ENCODE assay signal across 13 cellular contexts in the genomic region with DNA sequence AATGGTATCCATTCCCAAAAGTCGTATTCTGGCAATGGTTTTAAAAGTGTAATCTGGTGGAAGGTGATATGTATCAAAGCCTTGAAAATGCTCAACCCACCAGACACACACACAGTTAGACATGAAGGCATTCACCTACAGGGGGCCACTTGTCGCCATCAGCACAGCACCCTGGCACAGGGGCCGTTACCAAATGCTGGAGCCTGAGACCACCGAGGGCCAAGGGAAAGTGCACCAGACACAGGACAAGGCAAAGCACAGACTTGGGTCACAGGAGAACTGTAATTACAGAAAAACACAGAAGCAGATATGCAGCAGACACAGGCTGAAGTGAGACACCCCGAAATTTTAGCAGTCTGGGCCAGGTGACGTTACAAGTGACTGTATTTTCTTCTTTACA. TPM values are rescaled to one million over a fixed set of nuclear protein-coding genes. Genes with fewer than 3 reads are reported as not detected.
DNase-seq lines count a peak whose midpoint lies in the region; ATAC-seq, FAIRE-seq and TF ChIP-seq lines count a peak whose summit lies in the region.
"Had no signal": no experiment of that assay in that cellular context is flagged by ENCODE, and none has a peak within 500 bp of the region (broad histone marks: within the 10 kb centered on the region; RNA-seq: fewer than 3 reads in every experiment).

No MANE protein-coding gene starts in this region.

- no peak for TF ChIP-seq RAD21 in HepG2 (CRISPR knock-in tag; IDR thresholded peaks at IDR 0.05)

- no peaks in the 10 kb centered on the region for H3K4me1 Mint-ChIP-seq in chondrocyte (ENCODE audit: low read depth)

- no peak for FAIRE-seq in HepG2 (lab: Jason Lieb, UNC)
- FAIRE-seq: H54 had no signal

- H3K4me2 ChIP-seq in HepG2 (ENCODE audit: low read depth, low read length) = no peak overlapping the region

- CTCF ChIA-PET in HepG2 (lab: Yijun Ruan, JAX; ENCODE audit: low intra/inter-chr PET ratio, low total read pairs) = no interaction called here

- POLR2A ChIA-PET in HepG2 (lab: Yijun Ruan, JAX) = no interaction called here

- peaks cover 86% of the 10 kb centered on the region for H3K79me2 ChIP-seq in HepG2 (ENCODE audit: insufficient read depth, low read length)

- TF ChIP-seq POLR2A in HepG2 (IDR thresholded peaks at IDR 0.05; ENCODE audit: insufficient read depth in 1 of 2, low read depth in 2 of 2, low read length in 2 of 2) = no peak
- no peak for TF ChIP-seq POLR2A in right lobe of liver (IDR thresholded peaks at IDR 0.05)

- H3K4me3 Mint-ChIP-seq in chondrocyte (ENCODE audit: unreplicated experiment) = no peak overlapping the region

- peaks cover 48% of the 10 kb centered on the region; the same call in 1 of the 2 replicates for H4K20me1 ChIP-seq in HepG2 (ENCODE audit: insufficient read depth, low read length)

- TF ChIP-seq CTCF in HepG2 (CRISPR knock-in tag; IDR thresholded peaks at IDR 0.05) (0 out of 2 replicates have a peak, but pooled peaks have one; percentile 8), right lobe of liver (IDR thresholded peaks at IDR 0.05) (no peak), chondrocyte (IDR thresholded peaks at IDR 0.05) (no peak), left ventricle myocardium inferior (IDR thresholded peaks at IDR 0.05; ENCODE audit: borderline replicate concordance) (no peak)

- DNase-seq in HepG2 (ENCODE audit: low spot score) (no peak), right lobe of liver (no peak), chondrocyte (ENCODE audit: low spot score) (peak; percentile 50), sciatic nerve (ENCODE audit: low spot score) (peak; percentile 28), left ventricle myocardium inferior (no peak), hippocampal formation (lab: John Stamatoyannopoulos, UW) (no peak)
- DNase-seq: ACHN; CD4-positive, CD25-positive, alpha-beta regulatory T cell; DMS 273 treated with DMSO at 0.1 percent for 48 hours; GM23248 had no signal

- H3K27me3 ChIP-seq in HepG2 (ENCODE audit: control insufficient read depth in 1 of 2, insufficient read depth in 2 of 2, low read length in 2 of 2) (no peaks in the 10 kb centered on the region), right lobe of liver (no peaks in the 10 kb centered on the region), left ventricle myocardium inferior (ENCODE audit: low read depth) (no peaks in the 10 kb centered on the region)
- H3K27me3 ChIP-seq: BLaER1 treated with 17β-estradiol and CSF1 and Interleukin-3, amounts not matched to agents 10 nM and 100 nM had no signal

- no TSS peak for BruUV-seq in HepG2 (replicated peaks; lab: Mats Ljungman, UMichigan)

- in situ Hi-C loops in HepG2 (cut with HindIII; ENCODE audit: extremely low pct_ligation_motif_present, low pct_unique_long_range_greater_than_20kb) = no loop called here

- no peak overlapping the region for H3K4me3 ChIP-seq in HepG2 (replicated peaks in 1 of 3; ENCODE audit: insufficient read depth in 1 of 3, low read depth in 2 of 3, low read length in 3 of 3)
- no peak overlapping the region for H3K4me3 ChIP-seq in right lobe of liver
- H3K4me3 ChIP-seq in left ventricle myocardium inferior = no peak overlapping the region
- H3K4me3 ChIP-seq: BLaER1 treated with 17β-estradiol and CSF1 and Interleukin-3, amounts not matched to agents 10 nM and 100 nM; GM23248 had no signal

- no peak overlapping the region for H3K9ac ChIP-seq in HepG2 (ENCODE audit: insufficient read depth, low read depth, low read length)
- H3K9ac ChIP-seq: GM23248 had no signal

- intact Hi-C loops in HepG2 (cut with micrococcal nuclease; ENCODE audit: unreplicated experiment) = no loop called here
- intact Hi-C loops in right lobe of liver (cut with DNase I) = no loop called here
- intact Hi-C loops in sciatic nerve (cut with DNase I) = no loop called here
- intact Hi-C loops in left ventricle myocardium inferior (cut with micrococcal nuclease) = no loop called here

- no peak overlapping the region for H2AFZ ChIP-seq in HepG2 (ENCODE audit: low read length)
- H2AFZ ChIP-seq: GM23248 had no signal

- ATAC-seq in HepG2 (no peak), right lobe of liver (no peak), sciatic nerve (no peak), HG03432 (IDR thresholded peaks at IDR 0.05; ENCODE audit: unreplicated experiment) (no peak)

- H3K9me3 ChIP-seq in HepG2 (ENCODE audit: low read length) = no peaks in the 10 kb centered on the region
- H3K9me3 ChIP-seq in right lobe of liver = no peaks in the 10 kb centered on the region
- no peaks in the 10 kb centered on the region for H3K9me3 ChIP-seq in left ventricle myocardium inferior (replicated peaks)

- H3K27ac Mint-ChIP-seq in chondrocyte (ENCODE audit: unreplicated experiment) = no peak overlapping the region

- H3K27ac ChIP-seq in HepG2 (ENCODE audit: extremely low read length, insufficient read depth, low read length) (no peak overlapping the region), right lobe of liver (no peak overlapping the region), left ventricle myocardium inferior (replicated peaks) (no peak overlapping the region)
- H3K27ac ChIP-seq: BLaER1 treated with 17β-estradiol and CSF1 and Interleukin-3, amounts not matched to agents 10 nM and 100 nM; GM23248 had no signal

- no peaks in the 10 kb centered on the region for H3K9me3 Mint-ChIP-seq in chondrocyte (ENCODE audit: low read depth)
- H3K9me3 Mint-ChIP-seq: CD4-positive, CD25-positive, alpha-beta regulatory T cell had no signal

- no peaks in the 10 kb centered on the region for H3K36me3 Mint-ChIP-seq in chondrocyte (ENCODE audit: low read depth)
- H3K36me3 Mint-ChIP-seq: CD4-positive, CD25-positive, alpha-beta regulatory T cell had no signal

- no peaks in the 10 kb centered on the region for H3K27me3 Mint-ChIP-seq in chondrocyte (ENCODE audit: low read depth)
- H3K27me3 Mint-ChIP-seq: CD4-positive, CD25-positive, alpha-beta regulatory T cell had no signal

- no peak for TF ChIP-seq EP300 in HepG2 (IDR thresholded peaks at IDR 0.05; ENCODE audit: low read depth in 2 of 2, low read length in 2 of 2)
- TF ChIP-seq EP300 in HepG2 (CRISPR knock-in tag; IDR thresholded peaks at IDR 0.05; ENCODE audit: borderline replicate concordance) = no peak

- H3K4me1 ChIP-seq in HepG2 (ENCODE audit: insufficient read depth, low read length) (peaks cover 6% of the 10 kb centered on the region), right lobe of liver (no peaks in the 10 kb centered on the region), left ventricle myocardium inferior (peaks cover 13% of the 10 kb centered on the region)

- WGBS in HepG2 (ENCODE audit: low lambda C conversion rate) = 96% methylated on average over 6 of the region's 6 CpGs
- 92% methylated on average over 4 of the region's 6 CpGs for WGBS in right lobe of liver (ENCODE audit: insufficient coverage, low coverage, low lambda C conversion rate, missing lambda C conversion rate)

- H3K36me3 ChIP-seq in HepG2 (replicated peaks in 1 of 2; ENCODE audit: control insufficient read depth in 1 of 2, insufficient read depth in 2 of 2, low read length in 2 of 2) (peaks cover 23 to 54% of the 10 kb centered on the region in 2 experiments), right lobe of liver (no peaks in the 10 kb centered on the region), left ventricle myocardium inferior (no peaks in the 10 kb centered on the region)

TF ChIP-seq in HepG2, 621 proteins besides CTCF, POLR2A, EP300 and RAD21:
- TF ChIP-seq SP2 (CRISPR knock-in tag; IDR thresholded peaks at IDR 0.05) (no peak), ATF3 (CRISPR knock-in tag; IDR thresholded peaks at IDR 0.05) (0 out of 2 replicates have a peak, but pooled peaks have one; percentile 30)

RNA-seq across cellular contexts. Expression of gene TAF4, which starts 9.3 kb away (rescaled TPM):
- total RNA-seq in HepG2 (2016; rRNA removed; fragmentation: Illumina TruSeq; extraction: Trizol) = 12.0 and 12.2 TPM in 2 replicates
- 13.2 and 13.9 TPM in 2 replicates for total RNA-seq in HepG2 (2016; cell fraction: cytosol; rRNA removed; fragmentation: Illumina TruSeq; extraction: Trizol; ENCODE audit: low read depth)
- 10.5 and 10.7 TPM in 2 replicates for total RNA-seq in HepG2 (2016; cell fraction: insoluble cytoplasmic fraction; rRNA removed; fragmentation: Illumina TruSeq; extraction: Trizol)
- 14.0 and 18.0 TPM in 2 replicates for total RNA-seq in HepG2 (2016; cell fraction: membrane; rRNA removed; fragmentation: Illumina TruSeq; extraction: Trizol)
- total RNA-seq in HepG2 (2016; cell fraction: nucleus; rRNA removed; fragmentation: Illumina TruSeq; extraction: Trizol) = 14.1 and 16.1 TPM in 2 replicates
- 5.9 and 6.6 TPM in 2 replicates for polyA plus RNA-seq in HepG2 (2011; rRNA removed)
- polyA plus RNA-seq in HepG2 (2011; cell fraction: cytosol; rRNA removed) = 5.5 and 6.6 TPM in 2 replicates
- 27.0 and 32.1 TPM in 2 replicates for polyA plus RNA-seq in HepG2 (2011; cell fraction: nucleus; rRNA removed)
- 18.4 and 21.6 TPM in 2 replicates for polyA plus RNA-seq in HepG2 (2012)
- 2.0 and 2.2 TPM in 2 replicates for polyA plus RNA-seq in HepG2 (2016; cell fraction: cytosol; fragmentation: Illumina TruSeq; extraction: Trizol; ENCODE audit: low read depth)
- 19.2 and 31.8 TPM in 2 replicates for polyA plus RNA-seq in HepG2 (2016; cell fraction: insoluble cytoplasmic fraction; fragmentation: Illumina TruSeq; extraction: Trizol; ENCODE audit: low read depth)
- polyA plus RNA-seq in HepG2 (2016; cell fraction: membrane; fragmentation: Illumina TruSeq; extraction: Trizol; ENCODE audit: low read depth) = 8.0 and 10.2 TPM in 2 replicates
- 44.2 and 48.9 TPM in 2 replicates for polyA plus RNA-seq in HepG2 (2016; cell fraction: nucleus; fragmentation: Illumina TruSeq; extraction: Trizol; ENCODE audit: insufficient read depth, low read depth)
- polyA minus RNA-seq in HepG2 (2011; rRNA and poly(A)+ RNA removed; ENCODE audit: low replicate concordance) = 9.9 and 36.8 TPM in 2 replicates
- 21.1 and 21.8 TPM in 2 replicates for polyA minus RNA-seq in HepG2 (2011; cell fraction: cytosol; rRNA and poly(A)+ RNA removed)
- 21.1 and 25.4 TPM in 2 replicates for polyA minus RNA-seq in HepG2 (2011; cell fraction: nucleus; rRNA and poly(A)+ RNA removed)
- 10 to 100 TPM in 4 of 6 experiments, 1 to 10 TPM in 2; 9.0 to 13.0 (median 11.3) TPM for total RNA-seq in right lobe of liver
- 11.5 to 16.3 TPM (median 14.8 TPM) in 3 replicates for total RNA-seq in chondrocyte
- 20.1 TPM for total RNA-seq in sciatic nerve
- 11.8 TPM for total RNA-seq in left ventricle myocardium inferior

Comparison
In these comparisons a context has a peak if more than half of its experiments do, and no peak if none do; other contexts are left out.
1. DNase-seq: peak in chondrocyte (single experiment) and sciatic nerve (single experiment); none in HepG2 (single experiment), right lobe of liver (0 of 3), left ventricle myocardium inferior (single experiment) and hippocampal formation (0 of 2).